ENCODE assay signal across 23 cellular contexts in genomic region chr18:7726522-7726921, GRCh38.
DNase-seq lines count a peak whose midpoint lies in the region; ATAC-seq, FAIRE-seq and TF ChIP-seq lines count a peak whose summit lies in the region.
"Had no signal": no experiment of that assay in that cellular context is flagged by ENCODE, and none has a peak within 500 bp of the region (broad histone marks: within the 10 kb centered on the region; RNA-seq: fewer than 3 reads in every experiment).

No MANE protein-coding gene starts in this region.

- H3K4me1 ChIP-seq in GM12878 (ENCODE audit: control insufficient read depth, insufficient read depth, low read length) = no peaks in the 10 kb centered on the region
- H3K4me1 ChIP-seq: BLaER1 treated with 17β-estradiol and CSF1 and Interleukin-3, amounts not matched to agents 10 nM and 100 nM had no signal

- SMC1A ChIA-PET in GM12878 (lab: Charles Lee; ENCODE audit: uncharacterized antibody, unreplicated experiment) = no interaction called here

- TF ChIP-seq CTCF in D721Med (IDR thresholded peaks at IDR 0.05; ENCODE audit: insufficient read depth, missing control alignments) = no peak
- TF ChIP-seq CTCF in GM12878 (IDR thresholded peaks at IDR 0.05 in 2 of 3, conservative IDR thresholded peaks at IDR 0.05 in 1 of 3; ENCODE audit: control insufficient read depth in 2 of 3, extremely low read depth in 1 of 3, insufficient read depth in 1 of 3, low read depth in 3 of 3, low read length in 3 of 3) = no peak
- TF ChIP-seq CTCF in GM10248 (IDR thresholded peaks at IDR 0.05; ENCODE audit: control extremely low read depth, extremely low read depth, low read depth, missing control alignments) = no peak

- no peak for TF ChIP-seq POLR2A in GM12878 (IDR thresholded peaks at IDR 0.05; ENCODE audit: low read depth, low read length)

- no peak overlapping the region for H3K9ac ChIP-seq in GM12878 (ENCODE audit: control insufficient read depth, insufficient read depth, low read length)
- H3K9ac ChIP-seq: BLaER1 treated with 17β-estradiol and CSF1 and Interleukin-3, amounts not matched to agents 10 nM and 100 nM had no signal

- in situ Hi-C loops in GM12878 (cut with MboI) = no loop called here

- no peaks in the 10 kb centered on the region for H3K36me3 ChIP-seq in GM12878 (ENCODE audit: control insufficient read depth in 2 of 2, insufficient read depth in 2 of 2, low read length in 1 of 2)
- H3K36me3 ChIP-seq: BLaER1 treated with 17β-estradiol and CSF1 and Interleukin-3, amounts not matched to agents 10 nM and 100 nM had no signal

- no peaks in the 10 kb centered on the region for H3K27me3 ChIP-seq in GM12878 (replicated peaks in 1 of 2; ENCODE audit: control insufficient read depth in 2 of 2, insufficient read depth in 2 of 2, low read length in 1 of 2)
- H3K27me3 ChIP-seq: BLaER1 treated with 17β-estradiol and CSF1 and Interleukin-3, amounts not matched to agents 10 nM and 100 nM had no signal

- DNase-seq in D721Med (ENCODE audit: insufficient read length, low spot score) (no peak), MV-4-11 (lab: John Stamatoyannopoulos, UW) (peak; percentile 0), GM12878 (ENCODE audit: low read depth, low spot score) (no peak), GM10248 (ENCODE audit: extremely low spot score) (no peak)
- DNase-seq: 8988T; ACHN; Caco-2; Calu3; CD4-positive, alpha-beta T cell; CD8-positive, alpha-beta T cell; DMS 273 treated with DMSO at 0.1 percent for 48 hours; DMS153; DMS53; DMS79; DND-41; EL; GDM1 had no signal

- no peaks in the 10 kb centered on the region; the same call in 2 of the 3 replicates for H3K9me3 ChIP-seq in GM12878 (replicated peaks; ENCODE audit: control insufficient read depth, insufficient read depth, low read length)
- H3K9me3 ChIP-seq: BLaER1 treated with 17β-estradiol and CSF1 and Interleukin-3, amounts not matched to agents 10 nM and 100 nM; Caco-2 had no signal

- no peak for ATAC-seq in GM12878
- no peak for ATAC-seq in HG03280 (IDR thresholded peaks at IDR 0.05; ENCODE audit: unreplicated experiment)
- ATAC-seq: CD8-positive, alpha-beta T cell had no signal

- no peak overlapping the region for H3K4me3 ChIP-seq in GM12878
- H3K4me3 ChIP-seq: BLaER1 treated with 17β-estradiol and CSF1 and Interleukin-3, amounts not matched to agents 10 nM and 100 nM had no signal

- no peak for TF ChIP-seq EP300 in GM12878 (IDR thresholded peaks at IDR 0.05; ENCODE audit: borderline replicate concordance in 1 of 2, control insufficient read depth in 1 of 2, low read depth in 2 of 2, low read length in 2 of 2)

- intact Hi-C loops in GM12878 (cut with micrococcal nuclease; ENCODE audit: unreplicated experiment) = no loop called here

- CTCF ChIA-PET in GM12878 (lab: Yijun Ruan, JAX) (no interaction called here), GM10248 (lab: Yijun Ruan, JAX) (interaction anchor here (1.3 kb wide), 1 partner anchor 63 kb away, joined by 4 read pairs; no protein-coding TSS in a partner anchor)

- FAIRE-seq in D721Med (lab: Jason Lieb, UNC) (peak; percentile 80), GM12878 (lab: Jason Lieb, UNC) (no peak)
- FAIRE-seq: A204.1, GM12892, GM18507 had no signal

- RAD21 ChIA-PET in GM12878 (lab: Charles Lee; ENCODE audit: unreplicated experiment) = no interaction called here

- no peak overlapping the region for H3K27ac ChIP-seq in GM12878 (ENCODE audit: control insufficient read depth, insufficient read depth)
- H3K27ac ChIP-seq: BLaER1 treated with 17β-estradiol and CSF1 and Interleukin-3, amounts not matched to agents 10 nM and 100 nM; C4-2B had no signal

- TF ChIP-seq RAD21 in GM12878 (IDR thresholded peaks at IDR 0.05; ENCODE audit: insufficient read depth, low read depth, low read length) = no peak

- no peaks in the 10 kb centered on the region for H3K79me2 ChIP-seq in GM12878 (ENCODE audit: control insufficient read depth, insufficient read depth, low read length)

- BruUV-seq in GM12878 (replicated peaks; lab: Mats Ljungman, UMichigan) = no TSS peak

- POLR2A ChIA-PET in GM12878 (lab: Charles Lee) (no interaction called here), GM10248 (lab: Yijun Ruan, JAX) (no interaction called here)

- WGBS in GM12878 (ENCODE audit: insufficient coverage, insufficient replicate concordance, low lambda C conversion rate, missing lambda C conversion rate) = 75% methylated on average over 2 of the region's 2 CpGs

- H4K20me1 ChIP-seq in GM12878 (ENCODE audit: control insufficient read depth, insufficient read depth) = no peaks in the 10 kb centered on the region
- H4K20me1 ChIP-seq: BLaER1 treated with 17β-estradiol and CSF1 and Interleukin-3, amounts not matched to agents 10 nM and 100 nM had no signal

- no peak overlapping the region for H2AFZ ChIP-seq in GM12878 (ENCODE audit: control insufficient read depth, low read depth, low read length)

- no peak overlapping the region for H3K4me2 ChIP-seq in GM12878 (ENCODE audit: control insufficient read depth, insufficient read depth)
- H3K4me2 ChIP-seq: BLaER1 treated with 17β-estradiol and CSF1 and Interleukin-3, amounts not matched to agents 10 nM and 100 nM had no signal

TF ChIP-seq in GM12878, 131 proteins besides CTCF, POLR2A, EP300 and RAD21:
- 0 out of 2 replicates have a peak, but pooled peaks have one; percentile 23 for TF ChIP-seq SPI1 (IDR thresholded peaks at IDR 0.05; ENCODE audit: borderline replicate concordance, insufficient read depth, low read depth, low read length)
- no peak for TF ChIP-seq SKIL (IDR thresholded peaks at IDR 0.05; ENCODE audit: low read depth, poor library complexity, severe bottlenecking)
TF ChIP-seq in GM12878: peak in this region for 1.
